Comparison of ENCODE assay signal across 8 cellular contexts in genomic region chr15:58182460-58183163, GRCh38. TPM values are rescaled to one million over a fixed set of nuclear protein-coding genes. Genes with fewer than 3 reads are reported as not detected.
DNase-seq lines count a peak whose midpoint lies in the region; ATAC-seq and TF ChIP-seq lines count a peak whose summit lies in the region.

No MANE protein-coding gene starts in this region.

- H3K9me3 Mint-ChIP-seq in HFFc6, result no peaks in the 10 kb centered on the region

- H3K4me3 ChIP-seq in adipocyte (ENCODE audit: low read length), result no peak overlapping the region

- peaks cover 13% of the 10 kb centered on the region for H3K4me1 Mint-ChIP-seq in HFFc6 (ENCODE audit: low read depth)

- H3K9me3 ChIP-seq in adipocyte (ENCODE audit: control insufficient read depth, low read length), result no peaks in the 10 kb centered on the region

- no peak overlapping the region for H3K4me3 Mint-ChIP-seq in HFFc6

- no peaks in the 10 kb centered on the region for H3K36me3 Mint-ChIP-seq in HFFc6 (ENCODE audit: low read depth)

- no peaks in the 10 kb centered on the region for H3K36me3 ChIP-seq in adipocyte (ENCODE audit: control insufficient read depth, insufficient read depth, low read length, severe bottlenecking)

- DNase-seq in DMS114 treated with DMSO at 0.1 percent for 48 hours (lab: John Stamatoyannopoulos, UW; ENCODE audit: unreplicated experiment) (peak; percentile 39), HFFc6 (no peak), OCI-M1 (lab: John Stamatoyannopoulos, UW) (peak; percentile 56), adipocyte (ENCODE audit: low read depth) (peak; percentile 79), left ventricle myocardium superior (peak; percentile 55), renal cortical epithelial cell (ENCODE audit: low read depth) (peak; percentile 42)

- H3K27ac Mint-ChIP-seq in HFFc6, result no peak overlapping the region

- peak; percentile 87 for TF ChIP-seq CTCF in HFFc6 (IDR thresholded peaks at IDR 0.05)

- peak; percentile 91 for ATAC-seq in left ventricle myocardium superior
- ATAC-seq in HG02981 (IDR thresholded peaks at IDR 0.05; ENCODE audit: unreplicated experiment), result no peak
- no peak for ATAC-seq in HG03460 (IDR thresholded peaks at IDR 0.05; ENCODE audit: unreplicated experiment)

- intact Hi-C loops in left ventricle myocardium superior (cut with micrococcal nuclease), result loop anchor here (10.0 kb wide), 1 partner anchor 318 kb away; no protein-coding TSS in a partner anchor

- H3K27me3 ChIP-seq in adipocyte (replicated peaks; ENCODE audit: control insufficient read depth, insufficient read depth, low read length), result no peaks in the 10 kb centered on the region

- H3K9ac ChIP-seq in adipocyte (ENCODE audit: low read length), result no peak overlapping the region

- H3K4me1 ChIP-seq in adipocyte (ENCODE audit: control insufficient read depth, insufficient read depth, low read length), result peaks cover 4% of the 10 kb centered on the region

- peaks cover 25% of the 10 kb centered on the region for H3K27me3 Mint-ChIP-seq in HFFc6 (ENCODE audit: insufficient read depth)

RNA-seq across cellular contexts. Expression of gene AQP9, which starts 44.4 kb away (rescaled TPM):
- not detected for total RNA-seq in HFFc6 (2021; fragmentation: NEBNext Ultra II Directional; extraction: Animal tissue kit (Norgen Biotek cat#: 25700))
- total RNA-seq in left ventricle myocardium superior (1.9 TPM), renal cortical epithelial cell (0.35 and 0.40 TPM in 2 replicates)
